Comparison of ENCODE assay signal across 8 cellular contexts in the genomic region with DNA sequence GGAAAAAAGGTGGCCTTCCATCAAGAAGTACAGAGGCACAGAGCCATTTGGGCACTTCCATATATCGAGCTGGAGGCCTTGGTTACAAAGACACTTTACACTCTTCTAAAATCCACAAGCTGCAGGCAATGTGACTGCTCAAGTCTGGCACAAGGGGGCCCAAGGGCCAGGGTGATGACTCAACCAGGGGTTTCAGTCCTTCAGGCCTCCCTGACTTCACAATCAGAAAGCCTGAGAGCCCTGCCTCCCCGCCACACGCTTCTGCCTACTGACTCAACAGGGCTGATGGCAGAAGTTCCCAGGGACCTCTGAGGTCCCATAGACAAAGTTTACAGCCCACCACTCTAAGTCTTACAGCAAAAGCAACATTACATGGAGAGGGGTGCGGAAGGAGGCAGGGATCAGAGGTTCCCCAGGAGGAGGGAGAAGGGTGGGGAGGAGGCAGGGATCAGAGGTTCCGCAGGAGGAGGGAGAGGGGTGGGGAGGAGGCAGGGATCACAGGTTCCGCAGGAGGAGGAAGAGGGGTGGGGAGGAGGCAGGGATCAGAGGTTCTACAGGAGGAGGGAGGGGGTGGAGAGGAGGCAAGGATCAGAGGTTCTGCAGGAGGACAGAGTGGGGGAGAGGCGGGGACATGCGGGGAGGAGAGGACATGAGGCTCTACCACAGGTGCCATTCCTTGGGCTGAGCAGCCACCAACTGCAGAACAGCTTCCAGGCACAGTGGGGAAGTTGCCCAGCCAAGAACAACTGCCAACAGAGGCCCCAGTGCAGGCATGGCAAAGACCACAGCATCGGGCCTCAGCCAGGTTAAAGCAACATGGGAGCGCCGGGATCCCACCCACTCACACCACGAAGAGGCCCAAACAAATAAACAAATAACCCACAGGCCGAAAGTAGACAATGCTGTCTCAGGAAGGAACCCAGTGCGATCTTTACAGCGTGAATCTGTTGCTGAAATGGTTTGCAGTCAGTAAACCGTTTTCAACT. TPM values are rescaled to one million over a fixed set of nuclear protein-coding genes. Genes with fewer than 3 reads are reported as not detected.
DNase-seq lines count a peak whose midpoint lies in the region; ATAC-seq, FAIRE-seq and TF ChIP-seq lines count a peak whose summit lies in the region.

No MANE protein-coding gene starts in this region.

- peak; percentile 98 for ATAC-seq in GM19023 (IDR thresholded peaks at IDR 0.05; ENCODE audit: unreplicated experiment)
- ATAC-seq in HG02759 (IDR thresholded peaks at IDR 0.05; ENCODE audit: unreplicated experiment): peak; percentile 99

- TF ChIP-seq CTCF in H1 (IDR thresholded peaks at IDR 0.05; ENCODE audit: control extremely low read depth in 1 of 3, insufficient read depth in 1 of 3, low read depth in 1 of 3, low read length in 3 of 3): peak in 2 of 3 experiments; percentile 24 to 30; a peak in 2 of 4 replicates

- peaks cover 30% of the 10 kb centered on the region for H3K79me1 ChIP-seq in H1 (ENCODE audit: low read depth, low read length)

- peak; percentile 14 to 36; a peak in 2 of 4 replicates for TF ChIP-seq RAD21 in H1 (IDR thresholded peaks at IDR 0.05 in 1 of 2, conservative IDR thresholded peaks at IDR 0.05 in 1 of 2; ENCODE audit: low read depth in 2 of 2, low read length in 2 of 2)

- TF ChIP-seq POLR2A in H1 (IDR thresholded peaks at IDR 0.05; ENCODE audit: control extremely low read depth in 1 of 2, low read depth in 2 of 2, low read length in 2 of 2): no peak
- no peak for TF ChIP-seq POLR2A in H54 (IDR thresholded peaks at IDR 0.05; ENCODE audit: low read depth, low read length)

- H3K27ac ChIP-seq in H1 (ENCODE audit: low read depth, low read length): no peak overlapping the region

- no peak overlapping the region for H3K4me2 ChIP-seq in H1 (ENCODE audit: insufficient read depth in 1 of 2, low read depth in 2 of 2, low read length in 2 of 2)

- H3K79me2 ChIP-seq in H1 (ENCODE audit: control insufficient read depth in 1 of 2, insufficient read depth in 2 of 2, low read length in 2 of 2): peaks cover 3 to 98% of the 10 kb centered on the region in 2 experiments

- POLR2A ChIA-PET in H1 (lab: Charles Lee; ENCODE audit: partially characterized antibody): interaction anchor here (0.8 to 1.4 kb wide), 5 partner anchors 15 to 43 kb away, joined by 3 to 6 read pairs (median 3); no protein-coding TSS in a partner anchor

- no peak overlapping the region for H3K18ac ChIP-seq in H1 (ENCODE audit: extremely low read depth, low read length)

- no peak overlapping the region for H2BK20ac ChIP-seq in H1 (ENCODE audit: low read length)

- no peak overlapping the region for H2BK120ac ChIP-seq in H1 (replicated peaks; ENCODE audit: low read depth, low read length)

- no peaks in the 10 kb centered on the region for H3K9me3 ChIP-seq in H1 (ENCODE audit: insufficient read depth in 2 of 2, low read depth in 1 of 2, low read length in 1 of 2)

- H3K4ac ChIP-seq in H1 (replicated peaks; ENCODE audit: insufficient read length, low read depth, low read length): no peak overlapping the region

- H4K20me1 ChIP-seq in H1 (replicated peaks in 1 of 2; ENCODE audit: control insufficient read depth in 1 of 2, insufficient read depth in 2 of 2, low read length in 2 of 2): peaks cover 29 to 30% of the 10 kb centered on the region in 2 experiments

- H2BK5ac ChIP-seq in H1 (ENCODE audit: low read depth, low read length): no peak overlapping the region

- peaks cover 0 to 9% (median 0%) of the 10 kb centered on the region in 4 experiments; a peak in 3 of 8 replicates for H3K36me3 ChIP-seq in H1 (ENCODE audit: control insufficient read depth in 2 of 4, insufficient read depth in 4 of 4, low read length in 3 of 4)

- H3K4me1 ChIP-seq in H1 (replicated peaks in 1 of 4; ENCODE audit: control insufficient read depth in 3 of 4, insufficient read depth in 4 of 4, low read length in 3 of 4): peaks cover 2 to 14% (median 10%) of the 10 kb centered on the region in 4 experiments; a peak in 6 of 7 replicates

- peak; percentile 39 for DNase-seq in RCC 7860 (ENCODE audit: low spot score)
- DNase-seq in H1 (ENCODE audit: low read depth in 1 of 2, low spot score in 2 of 2): peak in 1 of 2 experiments; percentile 13
- DNase-seq in stimulated activated CD8-positive, alpha-beta memory T cell treated with anti-CD3 and anti-CD28 coated beads, Interleukin-7, amount 100 ng/mL, for 48 hours (ENCODE audit: extremely low read depth in 1 of 2, low read depth in 1 of 2): peak; percentile 52 to 75
- no peak for DNase-seq in H54 (ENCODE audit: insufficient read length, low spot score)
- DNase-seq in NCI-H345 (lab: John Stamatoyannopoulos, UW): no peak
- no peak for DNase-seq in SW 1271 (lab: John Stamatoyannopoulos, UW)

- no peak overlapping the region for H3K56ac ChIP-seq in H1 (replicated peaks; ENCODE audit: insufficient read length, low read depth, low read length)

- no peaks in the 10 kb centered on the region for H3K27me3 ChIP-seq in H1 (replicated peaks in 1 of 4; ENCODE audit: control insufficient read depth in 3 of 4, extremely low read depth in 1 of 4, insufficient read depth in 3 of 4, low read length in 3 of 4)

- H3K14ac ChIP-seq in H1 (ENCODE audit: insufficient read length): no peak overlapping the region

- no peak overlapping the region for H3K9ac ChIP-seq in H1 (replicated peaks in 1 of 4; ENCODE audit: extremely low read depth in 1 of 4, low read depth in 3 of 4, low read length in 3 of 4)

- no peak overlapping the region for H2AK5ac ChIP-seq in H1 (ENCODE audit: low read depth, low read length)

- no peak overlapping the region for H3K4me3 ChIP-seq in H1 (ENCODE audit: extremely low read depth in 1 of 4, insufficient read depth in 2 of 4, low read depth in 3 of 4, low read length in 4 of 4)

- no peaks in the 10 kb centered on the region for H3K23me2 ChIP-seq in H1 (ENCODE audit: low read depth, low read length)

- no peak overlapping the region for H3K23ac ChIP-seq in H1 (ENCODE audit: insufficient read length)

- no peak overlapping the region for H2BK12ac ChIP-seq in H1 (ENCODE audit: low read depth, low read length)

- no peak overlapping the region for H4K91ac ChIP-seq in H1 (replicated peaks; ENCODE audit: insufficient read length, low read length)

- FAIRE-seq in RCC 7860 (lab: Jason Lieb, UNC) (no peak), H1 (lab: Jason Lieb, UNC) (no peak), H54 (lab: Jason Lieb, UNC) (no peak)

- no peak overlapping the region for H4K5ac ChIP-seq in H1 (ENCODE audit: insufficient read length, low read depth, low read length)

- CTCF ChIA-PET in H1 (lab: Charles Lee; ENCODE audit: partially characterized antibody): interaction anchor here (0.8 to 1.6 kb wide), 10 partner anchors 9 to 380 kb away, joined by 3 to 6 read pairs (median 3); a partner anchor contains a TSS

- no peak overlapping the region for H4K8ac ChIP-seq in H1 (ENCODE audit: extremely low read depth, insufficient read depth, low read length)

- 89% methylated on average over 10 of the region's 16 CpGs; no CpG with 5 or more reads in 1 of the 2 experiments for WGBS in H1 (ENCODE audit: extremely low coverage in 1 of 2, insufficient coverage in 1 of 2, insufficient read length in 1 of 2, insufficient replicate concordance in 2 of 2, low coverage in 1 of 2, low lambda C conversion rate in 2 of 2, missing lambda C conversion rate in 1 of 2), 2 experiments

- no peak overlapping the region for H2BK15ac ChIP-seq in H1 (ENCODE audit: low read length)

- TF ChIP-seq EP300 in H1 (IDR thresholded peaks at IDR 0.05; ENCODE audit: borderline replicate concordance in 1 of 2, low read depth in 2 of 2, low read length in 2 of 2): no peak

- H2AFZ ChIP-seq in H1 (ENCODE audit: low read length): no peak overlapping the region

TF ChIP-seq in H1, 55 proteins besides CTCF, POLR2A, EP300 and RAD21:
- TF ChIP-seq JUND (IDR thresholded peaks at IDR 0.05; ENCODE audit: low read length) (0 out of 2 replicates have a peak, but pooled peaks have one; percentile 54), POU5F1 (IDR thresholded peaks at IDR 0.05; ENCODE audit: low read depth, low read length) (0 out of 2 replicates have a peak, but pooled peaks have one; percentile 1), TCF12 (IDR thresholded peaks at IDR 0.05; ENCODE audit: low read depth, low read length) (no peak)

RNA-seq across cellular contexts. Expression of a gene that starts 52.0 kb away (rescaled TPM):
- 107 and 114 TPM in 2 replicates for total RNA-seq in H1 (2021; fragmentation: NEBNext Ultra II Directional; extraction: Animal tissue kit (Norgen Biotek cat#: 25700))
- polyA plus RNA-seq in H1 (2011; rRNA removed): 26.8 and 44.5 TPM in 2 replicates
- 24.8 TPM for polyA plus RNA-seq in H1 (2011; cell fraction: cytosol; rRNA removed)
- 56.4 TPM for polyA plus RNA-seq in H1 (2011; cell fraction: nucleus; rRNA removed)
- 39.3 to 50.8 TPM (median 47.6 TPM) in 4 replicates for polyA plus RNA-seq in H1 (2012, experiment 1 of 2)
- 32.9 TPM for polyA plus RNA-seq in H1 (2012, experiment 2 of 2)
- polyA plus RNA-seq in H1 (2013, experiment 1 of 2): 65.9 TPM
- 59.6 TPM for polyA plus RNA-seq in H1 (2013, experiment 2 of 2)
- 65.5 and 70.8 TPM in 2 replicates for polyA minus RNA-seq in H1 (2011; rRNA and poly(A)+ RNA removed)
- 51.4 TPM for polyA minus RNA-seq in H1 (2011; cell fraction: cytosol; rRNA and poly(A)+ RNA removed)
- 52.4 TPM for polyA minus RNA-seq in H1 (2011; cell fraction: nucleus; rRNA and poly(A)+ RNA removed)

Comparison
In these comparisons a context has a peak if more than half of its experiments do, and no peak if none do; other contexts are left out.
1. DNase-seq: peak in RCC 7860 (single experiment) and stimulated activated CD8-positive, alpha-beta memory T cell treated with anti-CD3 and anti-CD28 coated beads, Interleukin-7, amount 100 ng/mL, for 48 hours (2 of 2); none in H54 (single experiment), NCI-H345 (single experiment) and SW 1271 (0 of 2).